Comparison of ENCODE assay signal across 9 cellular contexts in the genomic region with DNA sequence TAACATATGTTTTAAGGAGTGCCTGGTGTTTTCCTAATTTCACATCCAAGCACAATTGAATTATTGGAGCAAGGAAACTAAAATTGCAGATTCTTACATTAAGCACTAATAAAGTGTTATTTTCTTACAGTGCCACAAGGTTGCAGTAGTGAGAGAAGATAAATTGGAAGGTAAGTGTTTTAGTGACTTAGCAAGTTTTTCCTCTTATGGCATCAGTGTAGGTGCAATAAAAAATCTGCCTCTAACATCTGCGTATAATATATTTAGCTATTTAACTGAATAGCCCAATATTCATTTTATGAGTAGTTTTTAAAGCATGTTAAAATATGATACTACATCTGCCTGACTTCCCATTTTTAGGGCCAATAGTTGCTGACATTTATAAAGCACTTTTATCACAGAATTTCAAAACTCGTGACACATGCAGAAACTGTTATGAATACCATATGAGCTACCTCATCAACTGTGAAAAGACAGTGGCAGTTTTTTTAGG. TPM values are rescaled to one million over a fixed set of nuclear protein-coding genes. Genes with fewer than 3 reads are reported as not detected.
DNase-seq lines count a peak whose midpoint lies in the region.
"Had no signal": no experiment of that assay in that cellular context is flagged by ENCODE, and none has a peak within 500 bp of the region (broad histone marks: within the 10 kb centered on the region; RNA-seq: fewer than 3 reads in every experiment).

No MANE protein-coding gene starts in this region.

- H3K4me1 ChIP-seq in rectal smooth muscle tissue (ENCODE audit: control insufficient read depth, insufficient read depth, low read length) = peaks cover 20% of the 10 kb centered on the region

- no peaks in the 10 kb centered on the region for H3K27me3 ChIP-seq in rectal smooth muscle tissue (ENCODE audit: control insufficient read depth, insufficient read depth, low read length)
- H3K27me3 ChIP-seq: BLaER1 treated with 17β-estradiol and CSF1 and Interleukin-3, amounts not matched to agents 10 nM and 100 nM had no signal

- peak; percentile 23 for DNase-seq in NCI-H1092 treated with DMSO at 0.1 percent for 48 hours (lab: John Stamatoyannopoulos, UW)
- no peak for DNase-seq in NCI-H1092 (lab: John Stamatoyannopoulos, UW)
- DNase-seq in RPMI7951 (ENCODE audit: low read depth) = peak; percentile 43
- peak; percentile 77 for DNase-seq in fibroblast of the conjunctiva (ENCODE audit: low read depth)
- no peak for DNase-seq in T1000 (lab: John Stamatoyannopoulos, UW)
- no peak for DNase-seq in DMS114 treated with DMSO at 0.1 percent for 48 hours (lab: John Stamatoyannopoulos, UW; ENCODE audit: unreplicated experiment)
- DNase-seq in activated naive CD4-positive, alpha-beta T cell treated with anti-CD3 and anti-CD28 coated beads, Interleukin-2, amount 50 U/mL, for 16 hours = no peak

- H3K9ac ChIP-seq in rectal smooth muscle tissue (ENCODE audit: low read length) = no peak overlapping the region

- H3K36me3 ChIP-seq in rectal smooth muscle tissue (ENCODE audit: control insufficient read depth, insufficient read depth, low read length) = no peaks in the 10 kb centered on the region

- peak overlapping the region; percentile 48 for H3K27ac ChIP-seq in rectal smooth muscle tissue (ENCODE audit: low read depth, low read length)

- no peak overlapping the region for H3K4me3 ChIP-seq in rectal smooth muscle tissue (ENCODE audit: low read length)
- H3K4me3 ChIP-seq: BLaER1 treated with 17β-estradiol and CSF1 and Interleukin-3, amounts not matched to agents 10 nM and 100 nM had no signal

RNA-seq across cellular contexts. Expression of a gene that starts 19.0 kb away (rescaled TPM):
- 22.2 and 28.7 TPM in 2 replicates for total RNA-seq in RPMI7951 (2014; rRNA removed; shearing (Covaris generic))

Comparison
In these comparisons a context has a peak if more than half of its experiments do, and no peak if none do; other contexts are left out.
1. DNase-seq: peak in NCI-H1092 treated with DMSO at 0.1 percent for 48 hours (single experiment), RPMI7951 (single experiment) and fibroblast of the conjunctiva (single experiment); none in NCI-H1092 (single experiment), T1000 (single experiment), DMS114 treated with DMSO at 0.1 percent for 48 hours (single experiment) and activated naive CD4-positive, alpha-beta T cell treated with anti-CD3 and anti-CD28 coated beads, Interleukin-2, amount 50 U/mL, for 16 hours (single experiment).